In genomic region chr11:111793863-111794262, GRCh38 we compare ENCODE assay signal across 11 cellular contexts. TPM values are rescaled to one million over a fixed set of nuclear protein-coding genes. Genes with fewer than 3 reads are reported as not detected.
DNase-seq lines count a peak whose midpoint lies in the region; ATAC-seq, FAIRE-seq and TF ChIP-seq lines count a peak whose summit lies in the region.
"Had no signal": no experiment of that assay in that cellular context is flagged by ENCODE, and none has a peak within 500 bp of the region (broad histone marks: within the 10 kb centered on the region; RNA-seq: fewer than 3 reads in every experiment).

No MANE protein-coding gene starts in this region.

- H3K27ac ChIP-seq in liver (ENCODE audit: low read depth in 1 of 2, low read length in 2 of 2) (peak overlapping the region; percentile 63 to 81), HepG2 (ENCODE audit: extremely low read length, insufficient read depth, low read length) (no peak overlapping the region)
- no peak overlapping the region for H3K27ac ChIP-seq in CD8-positive, alpha-beta memory T cell (ENCODE audit: low read depth, low read length)
- H3K27ac ChIP-seq: upper lobe of left lung had no signal

- BruUV-seq in HepG2 (replicated peaks; lab: Mats Ljungman, UMichigan), result no TSS peak

- TF ChIP-seq EP300 in HepG2 (IDR thresholded peaks at IDR 0.05; ENCODE audit: low read depth in 2 of 2, low read length in 2 of 2) (no peak), HepG2 (CRISPR knock-in tag; IDR thresholded peaks at IDR 0.05; ENCODE audit: borderline replicate concordance) (no peak)

- CTCF ChIA-PET in HepG2 (lab: Yijun Ruan, JAX; ENCODE audit: low intra/inter-chr PET ratio, low total read pairs), result no interaction called here
- CTCF ChIA-PET in CD8-positive, alpha-beta memory T cell (lab: Charles Lee), result no interaction called here

- H3K9ac ChIP-seq in liver (ENCODE audit: low read depth in 1 of 2, low read length in 2 of 2) (no peak overlapping the region), HepG2 (ENCODE audit: insufficient read depth, low read depth, low read length) (no peak overlapping the region)

- WGBS in liver, result 52% methylated on average over 5 of the region's 5 CpGs
- 98% methylated on average over 5 of the region's 5 CpGs for WGBS in HepG2 (ENCODE audit: low lambda C conversion rate)

- no peaks in the 10 kb centered on the region for H3K27me3 ChIP-seq in liver (ENCODE audit: control insufficient read depth in 4 of 4, insufficient read depth in 4 of 4, low read length in 3 of 4)
- H3K27me3 ChIP-seq in HepG2 (ENCODE audit: control insufficient read depth in 1 of 2, insufficient read depth in 2 of 2, low read length in 2 of 2), result no peaks in the 10 kb centered on the region
- no peaks in the 10 kb centered on the region for H3K27me3 ChIP-seq in CD8-positive, alpha-beta memory T cell (ENCODE audit: insufficient read depth, low read length, poor library complexity, severe bottlenecking)
- H3K27me3 ChIP-seq: upper lobe of left lung had no signal

- H3K4me3 ChIP-seq in liver (ENCODE audit: low read depth in 1 of 3, low read length in 3 of 3) (peak overlapping the region in 1 of 3 donors; percentile 28), HepG2 (replicated peaks in 1 of 3; ENCODE audit: insufficient read depth in 1 of 3, low read depth in 2 of 3, low read length in 3 of 3) (no peak overlapping the region)
- no peak overlapping the region for H3K4me3 ChIP-seq in CD8-positive, alpha-beta memory T cell (ENCODE audit: low read length)
- H3K4me3 ChIP-seq: upper lobe of left lung had no signal

- POLR2A ChIA-PET in HepG2 (lab: Yijun Ruan, JAX), result no interaction called here
- POLR2A ChIA-PET in CD8-positive, alpha-beta memory T cell (lab: Charles Lee), result no interaction called here
- POLR2A ChIA-PET in naive thymus-derived CD8-positive, alpha-beta T cell (lab: Charles Lee), result no interaction called here

- H3K4me1 Mint-ChIP-seq in CD8-positive, alpha-beta memory T cell, result no peaks in the 10 kb centered on the region
- peaks cover 2 to 11% (median 8%) of the 10 kb centered on the region in 4 donors for H3K4me1 Mint-ChIP-seq in naive thymus-derived CD8-positive, alpha-beta T cell

- H3K27ac Mint-ChIP-seq in CD8-positive, alpha-beta memory T cell, result peak overlapping the region in 1 of 8 donors; percentile 37
- H3K27ac Mint-ChIP-seq in naive thymus-derived CD8-positive, alpha-beta T cell, result peak overlapping the region in 1 of 10 donors; percentile 50
- H3K27ac Mint-ChIP-seq: B cell; T-helper 1 cell treated with Interleukin-12 subunit alpha and Interleukin-12 subunit beta and Interleukin-4 antibody, amounts not matched to agents 30 μg/mL and 1 μg/mL, for 36 hours had no signal

- H3K4me1 ChIP-seq in liver (ENCODE audit: control insufficient read depth in 4 of 4, insufficient read depth in 4 of 4, low read length in 3 of 4), result peaks cover 11 to 44% (median 26%) of the 10 kb centered on the region in 4 donors
- peaks cover 66% of the 10 kb centered on the region for H3K4me1 ChIP-seq in HepG2 (ENCODE audit: insufficient read depth, low read length)
- no peaks in the 10 kb centered on the region for H3K4me1 ChIP-seq in CD8-positive, alpha-beta memory T cell (ENCODE audit: insufficient read depth, low read length)

- H3K9me3 ChIP-seq in liver (ENCODE audit: control insufficient read depth in 4 of 4, low read length in 3 of 4), result peaks cover 0 to 6% (median 0%) of the 10 kb centered on the region in 4 donors
- H3K9me3 ChIP-seq in HepG2 (ENCODE audit: low read length), result no peaks in the 10 kb centered on the region
- H3K9me3 ChIP-seq in CD8-positive, alpha-beta memory T cell (ENCODE audit: low read length), result no peaks in the 10 kb centered on the region

- in situ Hi-C loops in HepG2 (cut with HindIII; ENCODE audit: extremely low pct_ligation_motif_present, low pct_unique_long_range_greater_than_20kb), result no loop called here

- no peak overlapping the region for H3K4me3 Mint-ChIP-seq in CD8-positive, alpha-beta memory T cell
- no peak overlapping the region for H3K4me3 Mint-ChIP-seq in naive thymus-derived CD8-positive, alpha-beta T cell
- H3K4me3 Mint-ChIP-seq: B cell; T-helper 1 cell treated with Interleukin-12 subunit alpha and Interleukin-12 subunit beta and Interleukin-4 antibody, amounts not matched to agents 30 μg/mL and 1 μg/mL, for 36 hours had no signal

- H4K20me1 ChIP-seq in HepG2 (ENCODE audit: insufficient read depth, low read length), result no peaks in the 10 kb centered on the region

- peaks cover 2% of the 10 kb centered on the region for H3K79me2 ChIP-seq in HepG2 (ENCODE audit: insufficient read depth, low read length)

- no peak for TF ChIP-seq POLR2A in HepG2 (IDR thresholded peaks at IDR 0.05; ENCODE audit: insufficient read depth in 1 of 2, low read depth in 2 of 2, low read length in 2 of 2)

- peaks cover 15 to 60% (median 21%) of the 10 kb centered on the region in 3 donors for H3K36me3 Mint-ChIP-seq in CD8-positive, alpha-beta memory T cell
- H3K36me3 Mint-ChIP-seq in naive thymus-derived CD8-positive, alpha-beta T cell, result peaks cover 16 to 51% (median 35%) of the 10 kb centered on the region in 3 donors

- H3K36me3 ChIP-seq in liver (ENCODE audit: control insufficient read depth in 4 of 4, insufficient read depth in 3 of 4, low read depth in 1 of 4, low read length in 3 of 4) (peaks cover 0 to 6% (median 1%) of the 10 kb centered on the region in 4 donors), HepG2 (replicated peaks in 1 of 2; ENCODE audit: control insufficient read depth in 1 of 2, insufficient read depth in 2 of 2, low read length in 2 of 2) (peaks cover 2 to 8% of the 10 kb centered on the region in 2 experiments; a peak in 3 of 5 replicates)
- no peaks in the 10 kb centered on the region for H3K36me3 ChIP-seq in CD8-positive, alpha-beta memory T cell (ENCODE audit: insufficient read depth, low read length)

- ATAC-seq in HepG2 (no peak), GM21367 (IDR thresholded peaks at IDR 0.05; ENCODE audit: unreplicated experiment) (no peak), GM18498 (IDR thresholded peaks at IDR 0.05; ENCODE audit: unreplicated experiment) (no peak)
- no peak for ATAC-seq in naive thymus-derived CD8-positive, alpha-beta T cell

- DNase-seq in HepG2 (ENCODE audit: low spot score), result no peak
- peak; percentile 72 for DNase-seq in astrocyte of the hippocampus (ENCODE audit: low read depth, low spot score)
- peak; percentile 16 for DNase-seq in islet precursor cell
- DNase-seq in CD8-positive, alpha-beta memory T cell, result no peak
- DNase-seq in naive thymus-derived CD8-positive, alpha-beta T cell, result no peak
- DNase-seq: upper lobe of left lung had no signal

- FAIRE-seq in HepG2 (lab: Jason Lieb, UNC), result no peak

- H3K4me2 ChIP-seq in HepG2 (ENCODE audit: low read depth, low read length), result no peak overlapping the region

- TF ChIP-seq CTCF in liver (IDR thresholded peaks at IDR 0.05; ENCODE audit: low read depth, low read length, missing input control), result no peak
- TF ChIP-seq CTCF in HepG2 (CRISPR knock-in tag; IDR thresholded peaks at IDR 0.05), result no peak

- H2AFZ ChIP-seq in HepG2 (ENCODE audit: low read length), result no peak overlapping the region

- H3K27me3 Mint-ChIP-seq in CD8-positive, alpha-beta memory T cell, result peaks cover 0 to 2% of the 10 kb centered on the region in 2 donors
- H3K27me3 Mint-ChIP-seq in naive thymus-derived CD8-positive, alpha-beta T cell, result no peaks in the 10 kb centered on the region
- H3K27me3 Mint-ChIP-seq: B cell had no signal

- no peaks in the 10 kb centered on the region for H3K9me3 Mint-ChIP-seq in CD8-positive, alpha-beta memory T cell
- H3K9me3 Mint-ChIP-seq in naive thymus-derived CD8-positive, alpha-beta T cell, result peaks cover 0 to 9% (median 0%) of the 10 kb centered on the region in 9 donors

- intact Hi-C loops in HepG2 (cut with micrococcal nuclease; ENCODE audit: unreplicated experiment), result no loop called here

- TF ChIP-seq RAD21 in liver (IDR thresholded peaks at IDR 0.05) (no peak), HepG2 (CRISPR knock-in tag; IDR thresholded peaks at IDR 0.05) (no peak)

TF ChIP-seq in liver, 16 proteins besides CTCF, POLR2A, EP300 and RAD21 (continues in another document):
- TF ChIP-seq EGR1 (IDR thresholded peaks at IDR 0.05; ENCODE audit: low read depth in 2 of 2) (no peak), JUND (IDR thresholded peaks at IDR 0.05) (no peak), YY1 (IDR thresholded peaks at IDR 0.05) (no peak), FOXA2 (IDR thresholded peaks at IDR 0.05) (no peak)

TF ChIP-seq in HepG2, 621 proteins besides CTCF, POLR2A, EP300 and RAD21 (continues in another document):
- TF ChIP-seq ZNF619 (CRISPR knock-in tag; IDR thresholded peaks at IDR 0.05) (no peak), ZNF83 (CRISPR knock-in tag; IDR thresholded peaks at IDR 0.05; ENCODE audit: borderline replicate concordance) (no peak)

RNA-seq across cellular contexts. Expression of gene PPP2R1B, which starts 27.7 kb away (rescaled TPM):
- total RNA-seq in liver (100 to 1,000 TPM in 1 of 2 donors, 10 to 100 TPM in 1; 50.1 to 316 TPM), HepG2 (2016; rRNA removed; fragmentation: Illumina TruSeq; extraction: Trizol) (56.8 and 93.9 TPM in 2 replicates)
- polyA plus RNA-seq in liver (10 to 100 TPM; 33.2 to 55.0 TPM), HepG2 (2011; rRNA removed) (20.9 and 22.1 TPM in 2 replicates)
- 9.8 and 10.6 TPM in 2 replicates for total RNA-seq in HepG2 (2016; cell fraction: cytosol; rRNA removed; fragmentation: Illumina TruSeq; extraction: Trizol; ENCODE audit: low read depth)
- 54.4 and 91.0 TPM in 2 replicates for total RNA-seq in HepG2 (2016; cell fraction: insoluble cytoplasmic fraction; rRNA removed; fragmentation: Illumina TruSeq; extraction: Trizol)
- 14.0 and 18.1 TPM in 2 replicates for total RNA-seq in HepG2 (2016; cell fraction: membrane; rRNA removed; fragmentation: Illumina TruSeq; extraction: Trizol)
- 40.7 and 41.0 TPM in 2 replicates for total RNA-seq in HepG2 (2016; cell fraction: nucleus; rRNA removed; fragmentation: Illumina TruSeq; extraction: Trizol)
- 13.4 and 16.6 TPM in 2 replicates for polyA plus RNA-seq in HepG2 (2011; cell fraction: cytosol; rRNA removed)
- 34.8 and 48.7 TPM in 2 replicates for polyA plus RNA-seq in HepG2 (2011; cell fraction: nucleus; rRNA removed)
- 17.9 and 20.4 TPM in 2 replicates for polyA plus RNA-seq in HepG2 (2012)
- 1.4 and 2.1 TPM in 2 replicates for polyA plus RNA-seq in HepG2 (2016; cell fraction: cytosol; fragmentation: Illumina TruSeq; extraction: Trizol; ENCODE audit: low read depth)
- 48.5 and 52.1 TPM in 2 replicates for polyA plus RNA-seq in HepG2 (2016; cell fraction: insoluble cytoplasmic fraction; fragmentation: Illumina TruSeq; extraction: Trizol; ENCODE audit: low read depth)
- 4.7 and 5.1 TPM in 2 replicates for polyA plus RNA-seq in HepG2 (2016; cell fraction: membrane; fragmentation: Illumina TruSeq; extraction: Trizol; ENCODE audit: low read depth)
- polyA plus RNA-seq in HepG2 (2016; cell fraction: nucleus; fragmentation: Illumina TruSeq; extraction: Trizol; ENCODE audit: insufficient read depth, low read depth), result 33.7 and 36.2 TPM in 2 replicates
- 41.9 and 53.6 TPM in 2 replicates for polyA minus RNA-seq in HepG2 (2011; rRNA and poly(A)+ RNA removed; ENCODE audit: low replicate concordance)
- 24.9 and 26.4 TPM in 2 replicates for polyA minus RNA-seq in HepG2 (2011; cell fraction: cytosol; rRNA and poly(A)+ RNA removed)
- polyA minus RNA-seq in HepG2 (2011; cell fraction: nucleus; rRNA and poly(A)+ RNA removed), result 62.1 and 67.5 TPM in 2 replicates
- total RNA-seq in CD8-positive, alpha-beta memory T cell, result 10 to 100 TPM; 55.3 to 61.6 TPM
- polyA plus RNA-seq in CD8-positive, alpha-beta memory T cell, result 21.9 TPM
- total RNA-seq in naive thymus-derived CD8-positive, alpha-beta T cell, result 10 to 100 TPM; 38.1 to 38.2 TPM
- 10 to 100 TPM; 12.5 to 14.8 (median 14.4) TPM for polyA plus RNA-seq in naive thymus-derived CD8-positive, alpha-beta T cell

Comparison
In these comparisons a context has a peak if more than half of its experiments do, and no peak if none do; other contexts are left out.
1. H3K27ac ChIP-seq: peak in liver (2 of 2); none in HepG2 (single experiment) and CD8-positive, alpha-beta memory T cell (single experiment).
2. DNase-seq: peak in astrocyte of the hippocampus (single experiment) and islet precursor cell (single experiment); none in HepG2 (single experiment), CD8-positive, alpha-beta memory T cell (0 of 5) and naive thymus-derived CD8-positive, alpha-beta T cell (0 of 10).